ENCODE assay signal across 11 cellular contexts in genomic region chr5:180591249-180591887, GRCh38. TPM values are rescaled to one million over a fixed set of nuclear protein-coding genes. Genes with fewer than 3 reads are reported as not detected.
A peak's percentile ranks its signal among the peaks of the same experiment; 100 is the strongest.
DNase-seq lines count a peak whose midpoint lies in the region; ATAC-seq, FAIRE-seq and TF ChIP-seq lines count a peak whose summit lies in the region.
"Had no signal": no experiment of that assay in that cellular context is flagged by ENCODE, and none has a peak within 500 bp of the region (broad histone marks: within the 10 kb centered on the region; RNA-seq: fewer than 3 reads in every experiment).

Gene SCGB3A1, minus strand, starts transcription at chr5:180591499. Its CDS starts 37 bp downstream, at chr5:180591462.

- H3K4me1 Mint-ChIP-seq in neural crest cell: peaks cover 11% of the 10 kb centered on the region

- CTCF ChIA-PET in OCI-LY7 (lab: Charles Lee; ENCODE audit: unreplicated experiment): no interaction called here

- peaks cover 3% of the 10 kb centered on the region for H3K36me3 Mint-ChIP-seq in neural crest cell (ENCODE audit: low read depth)

- peaks cover 67% of the 10 kb centered on the region for H3K27me3 Mint-ChIP-seq in neural crest cell (ENCODE audit: low read depth)

- POLR2A ChIA-PET in OCI-LY7 (lab: Charles Lee): no interaction called here

- no peak for ATAC-seq in GM18858 (IDR thresholded peaks at IDR 0.05; ENCODE audit: unreplicated experiment)

- BruUV-seq in OCI-LY7 (replicated peaks; lab: Mats Ljungman, UMichigan): no TSS peak

- H4K20me1 ChIP-seq in OCI-LY7 (ENCODE audit: insufficient read depth, low read length): no peaks in the 10 kb centered on the region

- TF ChIP-seq CTCF in neural crest cell (conservative IDR thresholded peaks at IDR 0.05): no peak
- no peak for TF ChIP-seq CTCF in OCI-LY7 (conservative IDR thresholded peaks at IDR 0.05; ENCODE audit: low read length)

- H3K4me3 Mint-ChIP-seq in neural crest cell: peak within 1 kb of the TSS; percentile 52

- H3K9ac ChIP-seq in HUES48 (ENCODE audit: low read depth, low read length): no peak within 1 kb of the TSS

- H3K9me3 Mint-ChIP-seq in neural crest cell: peaks cover under 1% of the 10 kb centered on the region

- no peaks in the 10 kb centered on the region for H3K79me2 ChIP-seq in OCI-LY7 (ENCODE audit: insufficient read depth, low read depth, low read length)

- DNase-seq in AG20443 (ENCODE audit: low spot score) (peak; percentile 17), neural crest cell (ENCODE audit: low read depth, low spot score) (no peak), NCI-H748 (lab: John Stamatoyannopoulos, UW; ENCODE audit: unreplicated experiment) (no peak), OCI-LY7 (ENCODE audit: low spot score) (no peak), RCC 7860 (ENCODE audit: low spot score) (no peak)
- DNase-seq in effector memory CD4-positive, alpha-beta T cell: no peak
- DNase-seq: uterus had no signal

- no peak within 1 kb of the TSS for H3K27ac Mint-ChIP-seq in neural crest cell (ENCODE audit: unreplicated experiment)

- H3K9me2 ChIP-seq in OCI-LY7 (ENCODE audit: insufficient read depth, low read length): no peaks in the 10 kb centered on the region

- no peak within 1 kb of the TSS for H2AFZ ChIP-seq in OCI-LY7 (ENCODE audit: low read length)

- H3K36me3 ChIP-seq in HUES48 (ENCODE audit: control insufficient read depth, insufficient read depth, low read length) (no peaks in the 10 kb centered on the region), OCI-LY7 (ENCODE audit: insufficient read depth, low read length) (no peaks in the 10 kb centered on the region)
- no peaks in the 10 kb centered on the region for H3K36me3 ChIP-seq in effector memory CD4-positive, alpha-beta T cell (ENCODE audit: control insufficient read depth, insufficient read depth, low read length)
- H3K36me3 ChIP-seq: uterus had no signal

- intact Hi-C loops in OCI-LY7 (cut with micrococcal nuclease; ENCODE audit: unreplicated experiment): no loop called here

- FAIRE-seq in RCC 7860 (lab: Jason Lieb, UNC): no peak

- peak within 1 kb of the TSS; percentile 56 for H3K4me3 ChIP-seq in HUES48 (ENCODE audit: low read depth, low read length)
- H3K4me3 ChIP-seq in effector memory CD4-positive, alpha-beta T cell (ENCODE audit: insufficient read depth, low read depth, low read length, poor library complexity, severe bottlenecking): peak within 1 kb of the TSS; percentile 17
- H3K4me3 ChIP-seq in OCI-LY7 (ENCODE audit: low read depth, low read length, poor library complexity, severe bottlenecking): no peak within 1 kb of the TSS
- H3K4me3 ChIP-seq: SK-N-MC, uterus had no signal

- H3K4me2 ChIP-seq in OCI-LY7 (ENCODE audit: low read length): no peak within 1 kb of the TSS

- H3K4me1 ChIP-seq in HUES48 (ENCODE audit: control insufficient read depth, insufficient read depth, low read length): no peaks in the 10 kb centered on the region
- peaks cover 2% of the 10 kb centered on the region for H3K4me1 ChIP-seq in effector memory CD4-positive, alpha-beta T cell (ENCODE audit: control insufficient read depth, insufficient read depth, low read length, poor library complexity, severe bottlenecking)
- no peaks in the 10 kb centered on the region for H3K4me1 ChIP-seq in OCI-LY7 (ENCODE audit: insufficient read depth, low read length, poor library complexity, severe bottlenecking)
- H3K4me1 ChIP-seq: uterus had no signal

- peaks cover 62% of the 10 kb centered on the region for H3K27me3 ChIP-seq in HUES48 (ENCODE audit: control insufficient read depth, insufficient read depth, low read length)
- peaks cover 22% of the 10 kb centered on the region for H3K27me3 ChIP-seq in effector memory CD4-positive, alpha-beta T cell (replicated peaks; ENCODE audit: control insufficient read depth, insufficient read depth, low read length, poor library complexity, severe bottlenecking)

- H3K27ac ChIP-seq in HUES48 (ENCODE audit: low read depth, low read length) (no peak within 1 kb of the TSS), OCI-LY7 (ENCODE audit: low read depth, low read length, poor library complexity, severe bottlenecking) (no peak within 1 kb of the TSS)
- no peak within 1 kb of the TSS for H3K27ac ChIP-seq in effector memory CD4-positive, alpha-beta T cell (ENCODE audit: insufficient read depth, low read length, poor library complexity, severe bottlenecking)
- H3K27ac ChIP-seq: SK-N-MC, uterus had no signal

- H3K9me3 ChIP-seq in HUES48 (ENCODE audit: control insufficient read depth, insufficient read depth, low read length) (no peaks in the 10 kb centered on the region), OCI-LY7 (ENCODE audit: low read length) (no peaks in the 10 kb centered on the region)
- H3K9me3 ChIP-seq in effector memory CD4-positive, alpha-beta T cell (ENCODE audit: control insufficient read depth, low read length): no peaks in the 10 kb centered on the region
- H3K9me3 ChIP-seq: uterus had no signal

RNA-seq across cellular contexts. Expression of gene SCGB3A1, which starts in this region (rescaled TPM):
- total RNA-seq in neural crest cell (not detected in 2 replicates), OCI-LY7 (2022) (not detected in 2 replicates)
- total RNA-seq in OCI-LY7 (2014; rRNA removed; shearing (Covaris generic)): not detected in 2 replicates
- total RNA-seq: HT-29 had no signal
